ENCODE assay signal across 12 cellular contexts in the genomic region with DNA sequence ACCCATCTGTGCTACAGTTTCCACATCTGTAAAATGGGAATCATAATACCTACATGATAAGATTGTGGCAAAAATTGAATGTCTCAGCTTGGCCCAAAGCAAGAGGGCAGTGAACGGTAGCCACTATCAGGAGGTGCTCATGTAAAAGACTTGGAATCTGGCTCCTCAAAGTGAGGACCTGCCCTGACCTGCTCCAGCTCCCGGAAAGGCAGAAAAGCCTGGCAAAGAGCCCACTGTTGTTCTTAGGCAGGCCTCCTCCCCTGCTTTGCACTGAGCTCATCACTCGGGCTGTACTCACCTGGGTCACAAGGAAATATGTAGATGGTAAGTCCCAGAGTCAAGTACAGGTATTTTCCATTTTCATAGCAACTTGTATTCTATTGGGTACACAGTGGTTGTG.
DNase-seq lines count a peak whose midpoint lies in the region; ATAC-seq, FAIRE-seq and TF ChIP-seq lines count a peak whose summit lies in the region.
"Had no signal": no experiment of that assay in that cellular context is flagged by ENCODE, and none has a peak within 500 bp of the region (broad histone marks: within the 10 kb centered on the region; RNA-seq: fewer than 3 reads in every experiment).

No MANE protein-coding gene starts in this region.

- no peak for TF ChIP-seq POLR2A in thyroid gland (IDR thresholded peaks at IDR 0.05)

- CTCF ChIA-PET in Panc1 (lab: Charles Lee): interaction anchor here (0.5 kb wide), 1 partner anchor 207 kb away, joined by 4 read pairs; no protein-coding TSS in a partner anchor

- ATAC-seq in Panc1: no peak
- ATAC-seq: activated CD8-positive, alpha-beta T cell treated with anti-CD3 and anti-CD28 coated beads for 36 hours had no signal

- H3K4me1 ChIP-seq in Panc1 (ENCODE audit: control insufficient read depth, insufficient read depth, low read length): peaks cover 13% of the 10 kb centered on the region; the same call in 1 of the 2 replicates
- peaks cover 0 to 4% of the 10 kb centered on the region in 2 donors for H3K4me1 ChIP-seq in kidney (ENCODE audit: control insufficient read depth in 1 of 2, insufficient read depth in 1 of 2, low read depth in 1 of 2, low read length in 2 of 2)
- peaks cover 14 to 37% of the 10 kb centered on the region in 2 donors for H3K4me1 ChIP-seq in thyroid gland

- POLR2A ChIA-PET in Panc1 (lab: Charles Lee): interaction anchor here (0.6 kb wide), 1 partner anchor 308 kb away, joined by 3 read pairs; no protein-coding TSS in a partner anchor

- H3K36me3 ChIP-seq in Panc1 (ENCODE audit: control insufficient read depth, insufficient read depth, low read length) (no peaks in the 10 kb centered on the region), kidney (ENCODE audit: control insufficient read depth in 1 of 2, insufficient read depth in 2 of 2, low read length in 2 of 2) (no peaks in the 10 kb centered on the region), thyroid gland (no peaks in the 10 kb centered on the region)

- no peak overlapping the region for H3K9ac ChIP-seq in kidney (ENCODE audit: low read length in 2 of 2)

- H3K27ac ChIP-seq in Panc1 (ENCODE audit: low read length) (peak overlapping the region; percentile 62; the same call in 1 of the 2 replicates), kidney (ENCODE audit: low read depth in 2 of 2, low read length in 2 of 2) (no peak overlapping the region), thyroid gland (peak overlapping the region in 1 of 3 donors; percentile 33)

- no TSS peak for BruUV-seq in Panc1 (replicated peaks; lab: Mats Ljungman, UMichigan)

- FAIRE-seq in kidney (lab: Jason Lieb, UNC): no peak
- FAIRE-seq: A204.1, H1 had no signal

- in situ Hi-C loops in Panc1 (cut with HindIII; ENCODE audit: low pct_unique_long_range_greater_than_20kb, low sequenced_read_pairs): no loop called here

- H3K9me3 ChIP-seq in Panc1 (ENCODE audit: control insufficient read depth, insufficient read depth, low read depth, low read length) (no peaks in the 10 kb centered on the region), kidney (ENCODE audit: control insufficient read depth in 1 of 2, low read length in 2 of 2) (no peaks in the 10 kb centered on the region), thyroid gland (no peaks in the 10 kb centered on the region)

- H3K27me3 ChIP-seq in Panc1 (ENCODE audit: control insufficient read depth, insufficient read depth, low read length) (no peaks in the 10 kb centered on the region), thyroid gland (no peaks in the 10 kb centered on the region)

- intact Hi-C loops in Panc1 (cut with micrococcal nuclease; ENCODE audit: unreplicated experiment): no loop called here
- intact Hi-C loops in kidney (cut with DNase I): no loop called here
- intact Hi-C loops in thyroid gland (cut with DNase I): no loop called here

- 34 to 36% methylated on average over 3 of the region's 3 CpGs for WGBS in thyroid gland, 2 donors

- peak; percentile 0 for DNase-seq in NCI-H345 (lab: John Stamatoyannopoulos, UW)
- DNase-seq in NCI-H345 treated with DMSO at 0.1 percent for 48 hours (lab: John Stamatoyannopoulos, UW; ENCODE audit: unreplicated experiment): no peak
- no peak for DNase-seq in Panc1 (ENCODE audit: low read depth, low spot score)
- DNase-seq in kidney: peak; percentile 81
- DNase-seq in thyroid gland: peak; percentile 92 to 96
- DNase-seq in T-helper 2 cell: no peak
- DNase-seq in AML-193 (lab: John Stamatoyannopoulos, UW): no peak
- DNase-seq in MV-4-11 (lab: John Stamatoyannopoulos, UW): no peak
- DNase-seq: activated CD8-positive, alpha-beta T cell treated with anti-CD3 and anti-CD28 coated beads for 36 hours; activated naive CD4-positive, alpha-beta T cell had no signal

- H3K4me3 ChIP-seq in Panc1 (ENCODE audit: low read depth in 2 of 2, low read length in 2 of 2) (no peak overlapping the region), kidney (ENCODE audit: low read length in 2 of 2) (no peak overlapping the region), thyroid gland (replicated peaks in 1 of 3) (no peak overlapping the region)

- no peak for TF ChIP-seq CTCF in Panc1 (IDR thresholded peaks at IDR 0.05)
- TF ChIP-seq CTCF in kidney (IDR thresholded peaks at IDR 0.05; ENCODE audit: borderline replicate concordance, extremely low read depth, insufficient read depth): no peak
- TF ChIP-seq CTCF in thyroid gland (IDR thresholded peaks at IDR 0.05): no peak

Comparison
In these comparisons a context has a peak if more than half of its experiments do, and no peak if none do; other contexts are left out.
1. DNase-seq: peak in NCI-H345 (single experiment), kidney (single experiment) and thyroid gland (2 of 2); none in NCI-H345 treated with DMSO at 0.1 percent for 48 hours (single experiment), Panc1 (single experiment), T-helper 2 cell (0 of 5), AML-193 (0 of 2) and MV-4-11 (single experiment).